In genomic region chr10:131757285-131758058, GRCh38 we compare ENCODE assay signal across 14 cellular contexts.
DNase-seq lines count a peak whose midpoint lies in the region; ATAC-seq, FAIRE-seq and TF ChIP-seq lines count a peak whose summit lies in the region.
"Had no signal": no experiment of that assay in that cellular context is flagged by ENCODE, and none has a peak within 500 bp of the region (broad histone marks: within the 10 kb centered on the region; RNA-seq: fewer than 3 reads in every experiment).

No MANE protein-coding gene starts in this region.

- intact Hi-C loops in kidney (cut with DNase I), result no loop called here
- intact Hi-C loops in thyroid gland (cut with DNase I), result no loop called here

- peaks cover 6% of the 10 kb centered on the region for H3K27me3 Mint-ChIP-seq in neural progenitor cell (ENCODE audit: insufficient read depth, low read depth)
- H3K27me3 Mint-ChIP-seq: CD4-positive, alpha-beta T cell had no signal

- peak overlapping the region; percentile 27 for H3K4me2 ChIP-seq in neural progenitor cell

- 41 to 47% methylated on average over 19 to 20 of the region's 20 CpGs for WGBS in thyroid gland, 2 donors

- H3K36me3 Mint-ChIP-seq in neural progenitor cell, result peaks cover 2% of the 10 kb centered on the region

- peaks cover 60% of the 10 kb centered on the region for H3K4me1 Mint-ChIP-seq in neural progenitor cell

- no peaks in the 10 kb centered on the region for H4K20me1 ChIP-seq in neural progenitor cell (ENCODE audit: low read depth)

- H3F3A ChIP-seq in neural progenitor cell (ENCODE audit: low read depth), result peaks cover 47% of the 10 kb centered on the region

- H3K9me3 ChIP-seq in kidney (ENCODE audit: control insufficient read depth in 1 of 2, low read length in 2 of 2) (no peaks in the 10 kb centered on the region), neural progenitor cell (ENCODE audit: low read depth) (no peaks in the 10 kb centered on the region), thyroid gland (no peaks in the 10 kb centered on the region)
- H3K9me3 ChIP-seq: BE2C, HAP-1 had no signal

- FAIRE-seq in kidney (lab: Jason Lieb, UNC), result no peak
- FAIRE-seq: A204.1, GM19239 had no signal

- no peak for ATAC-seq in GM18861 (IDR thresholded peaks at IDR 0.05; ENCODE audit: unreplicated experiment)

- no peak overlapping the region for H2AFZ ChIP-seq in neural progenitor cell (replicated peaks)

- peak; percentile 44 for DNase-seq in kidney
- DNase-seq in neural progenitor cell (ENCODE audit: low spot score), result no peak
- peak; percentile 31 to 40 for DNase-seq in thyroid gland
- DNase-seq in activated CD4-positive, alpha-beta T cell treated with anti-CD3 and anti-CD28 coated beads for 1 hour, result no peak
- no peak for DNase-seq in HT-29 (ENCODE audit: low spot score)
- DNase-seq: BE2C; CD4-positive, alpha-beta T cell; DMS79; GOT3 had no signal

- H3K4me1 ChIP-seq in kidney (ENCODE audit: control insufficient read depth in 1 of 2, insufficient read depth in 1 of 2, low read depth in 1 of 2, low read length in 2 of 2), result no peaks in the 10 kb centered on the region
- peaks cover 49% of the 10 kb centered on the region for H3K4me1 ChIP-seq in neural progenitor cell
- no peaks in the 10 kb centered on the region for H3K4me1 ChIP-seq in thyroid gland
- H3K4me1 ChIP-seq: BE2C, HAP-1 had no signal

- H3K9ac ChIP-seq in kidney (ENCODE audit: low read length in 2 of 2) (no peak overlapping the region), neural progenitor cell (no peak overlapping the region)

- no peaks in the 10 kb centered on the region for H3K36me3 ChIP-seq in kidney (ENCODE audit: control insufficient read depth in 1 of 2, insufficient read depth in 2 of 2, low read length in 2 of 2)
- H3K36me3 ChIP-seq in neural progenitor cell, result no peaks in the 10 kb centered on the region
- H3K36me3 ChIP-seq in thyroid gland, result no peaks in the 10 kb centered on the region
- H3K36me3 ChIP-seq: BE2C, HAP-1 had no signal

- H3K9me3 Mint-ChIP-seq in neural progenitor cell, result peaks cover 6% of the 10 kb centered on the region
- H3K9me3 Mint-ChIP-seq: CD4-positive, alpha-beta T cell had no signal

- H3K27ac ChIP-seq in C4-2B, result peak overlapping the region; percentile 17; the same call in 1 of the 2 replicates
- no peak overlapping the region for H3K27ac ChIP-seq in kidney (ENCODE audit: low read depth in 2 of 2, low read length in 2 of 2)
- H3K27ac ChIP-seq in neural progenitor cell, result no peak overlapping the region
- H3K27ac ChIP-seq in thyroid gland, result no peak overlapping the region

- TF ChIP-seq CTCF in C4-2B (conservative IDR thresholded peaks at IDR 0.05) (no peak), kidney (IDR thresholded peaks at IDR 0.05; ENCODE audit: borderline replicate concordance, extremely low read depth, insufficient read depth) (no peak), neural progenitor cell (IDR thresholded peaks at IDR 0.05) (no peak), thyroid gland (IDR thresholded peaks at IDR 0.05) (no peak)

- H3K79me2 ChIP-seq in neural progenitor cell (ENCODE audit: low read depth), result no peaks in the 10 kb centered on the region

- no peak overlapping the region for H3K27ac Mint-ChIP-seq in neural progenitor cell
- H3K27ac Mint-ChIP-seq: CD4-positive, alpha-beta T cell had no signal

- H3K27me3 ChIP-seq in neural progenitor cell, result no peaks in the 10 kb centered on the region
- H3K27me3 ChIP-seq in thyroid gland, result no peaks in the 10 kb centered on the region
- H3K27me3 ChIP-seq: BE2C had no signal

- H3K4me3 Mint-ChIP-seq in neural progenitor cell, result no peak overlapping the region
- H3K4me3 Mint-ChIP-seq: CD4-positive, alpha-beta T cell had no signal

- TF ChIP-seq POLR2A in thyroid gland (IDR thresholded peaks at IDR 0.05), result no peak

- H3K4me3 ChIP-seq in kidney (ENCODE audit: low read length in 2 of 2), result no peak overlapping the region
- no peak overlapping the region for H3K4me3 ChIP-seq in neural progenitor cell
- no peak overlapping the region for H3K4me3 ChIP-seq in thyroid gland (replicated peaks in 1 of 3)
- H3K4me3 ChIP-seq: HAP-1 had no signal

Comparison
In these comparisons a context has a peak if more than half of its experiments do, and no peak if none do; other contexts are left out.
1. DNase-seq: peak in kidney (single experiment) and thyroid gland (2 of 2); none in neural progenitor cell (single experiment), activated CD4-positive, alpha-beta T cell treated with anti-CD3 and anti-CD28 coated beads for 1 hour (single experiment) and HT-29 (single experiment).